In the genomic region with DNA sequence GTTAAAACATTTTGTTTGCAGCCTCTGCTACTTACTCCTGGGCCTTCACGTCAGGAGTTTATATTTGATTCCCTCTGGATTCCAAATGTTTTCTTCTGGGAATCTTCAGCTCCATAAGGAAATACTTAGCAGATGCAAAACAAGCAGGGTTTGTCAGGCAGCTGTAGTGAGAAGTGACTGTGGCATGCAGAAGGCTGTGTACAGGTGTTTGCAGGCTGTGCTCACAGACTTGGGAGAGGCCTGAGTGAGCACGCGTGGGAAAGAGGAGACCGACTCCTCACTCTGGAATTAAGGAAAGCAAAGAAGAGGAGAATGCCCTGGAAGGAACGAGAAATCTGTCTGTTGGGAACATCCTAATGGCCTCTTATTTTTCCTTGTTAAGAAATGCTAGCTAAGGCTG, we compare ENCODE assay signal across 8 cellular contexts.
DNase-seq lines count a peak whose midpoint lies in the region; ATAC-seq and TF ChIP-seq lines count a peak whose summit lies in the region.

No MANE protein-coding gene starts in this region.

- peaks cover 89% of the 10 kb centered on the region for H3K4me1 Mint-ChIP-seq in activated CD8-positive, alpha-beta T cell treated with anti-CD3 and anti-CD28 coated beads for 36 hours (ENCODE audit: low read depth)

- TF ChIP-seq CTCF in activated CD8-positive, alpha-beta T cell treated with anti-CD3 and anti-CD28 coated beads for 36 hours (IDR thresholded peaks at IDR 0.05), result no peak
- TF ChIP-seq CTCF in right atrium auricular region (IDR thresholded peaks at IDR 0.05), result no peak
- no peak for TF ChIP-seq CTCF in gastrocnemius medialis (IDR thresholded peaks at IDR 0.05 in 4 of 5, conservative IDR thresholded peaks at IDR 0.05 in 1 of 5)

- DNase-seq in EH (ENCODE audit: low read depth) (peak; percentile 55), right atrium auricular region (ENCODE audit: low spot score) (no peak), gastrocnemius medialis (no peak)
- DNase-seq in activated CD8-positive, alpha-beta T cell treated with anti-CD3 and anti-CD28 coated beads for 36 hours, result no peak
- no peak for DNase-seq in effector memory CD4-positive, alpha-beta T cell

- H3K9me3 Mint-ChIP-seq in activated CD8-positive, alpha-beta T cell treated with anti-CD3 and anti-CD28 coated beads for 36 hours, result no peaks in the 10 kb centered on the region

- H3K27me3 ChIP-seq in right atrium auricular region (no peaks in the 10 kb centered on the region), gastrocnemius medialis (no peaks in the 10 kb centered on the region)
- H3K27me3 ChIP-seq in effector memory CD4-positive, alpha-beta T cell (replicated peaks; ENCODE audit: control insufficient read depth, insufficient read depth, low read length, poor library complexity, severe bottlenecking), result no peaks in the 10 kb centered on the region

- no peak overlapping the region for H3K4me3 Mint-ChIP-seq in activated CD8-positive, alpha-beta T cell treated with anti-CD3 and anti-CD28 coated beads for 36 hours

- CTCF ChIA-PET in activated CD8-positive, alpha-beta T cell treated with anti-CD3 and anti-CD28 coated beads for 36 hours (lab: Charles Lee), result interaction anchor here (1.0 to 2.2 kb wide), 2 partner anchors 10 to 47 kb away, joined by 4 to 7 read pairs; no protein-coding TSS in a partner anchor

- intact Hi-C loops in activated CD8-positive, alpha-beta T cell treated with anti-CD3 and anti-CD28 coated beads for 36 hours (cut with micrococcal nuclease), result no loop called here
- intact Hi-C loops in gastrocnemius medialis (cut with DNase I; ENCODE audit: low total_unique reads), result no loop called here

- in situ Hi-C loops in gastrocnemius medialis (cut with MboI; ENCODE audit: low sequenced_read_pairs in 4 of 4), result loop anchor here in 2 of 4 donors (25.0 kb wide), 2 partner anchors 176 to 651 kb away; no protein-coding TSS in a partner anchor

- H3K4me1 ChIP-seq in right atrium auricular region, result peaks cover 0 to 93% of the 10 kb centered on the region in 2 donors
- H3K4me1 ChIP-seq in gastrocnemius medialis, result peaks cover 30 to 36% of the 10 kb centered on the region in 2 donors
- H3K4me1 ChIP-seq in effector memory CD4-positive, alpha-beta T cell (ENCODE audit: control insufficient read depth, insufficient read depth, low read length, poor library complexity, severe bottlenecking), result peaks cover 10% of the 10 kb centered on the region

- H3K27ac ChIP-seq in right atrium auricular region (peak overlapping the region; percentile 69 to 81), gastrocnemius medialis (peak overlapping the region; percentile 11 to 58 (median 54))
- no peak overlapping the region for H3K27ac ChIP-seq in effector memory CD4-positive, alpha-beta T cell (ENCODE audit: insufficient read depth, low read length, poor library complexity, severe bottlenecking)

- H3K4me3 ChIP-seq in right atrium auricular region (no peak overlapping the region), gastrocnemius medialis (no peak overlapping the region)
- H3K4me3 ChIP-seq in effector memory CD4-positive, alpha-beta T cell (ENCODE audit: insufficient read depth, low read depth, low read length, poor library complexity, severe bottlenecking), result no peak overlapping the region

- peaks cover 69% of the 10 kb centered on the region for H3K36me3 ChIP-seq in right atrium auricular region
- peaks cover 0 to 8% of the 10 kb centered on the region in 2 donors for H3K36me3 ChIP-seq in gastrocnemius medialis
- peaks cover 60% of the 10 kb centered on the region for H3K36me3 ChIP-seq in effector memory CD4-positive, alpha-beta T cell (ENCODE audit: control insufficient read depth, insufficient read depth, low read length)

- H3K36me3 Mint-ChIP-seq in activated CD8-positive, alpha-beta T cell treated with anti-CD3 and anti-CD28 coated beads for 36 hours (ENCODE audit: low read depth), result peaks cover 91% of the 10 kb centered on the region

- no peaks in the 10 kb centered on the region for H3K9me3 ChIP-seq in right atrium auricular region
- no peaks in the 10 kb centered on the region for H3K9me3 ChIP-seq in gastrocnemius medialis
- no peaks in the 10 kb centered on the region for H3K9me3 ChIP-seq in effector memory CD4-positive, alpha-beta T cell (ENCODE audit: control insufficient read depth, low read length)

- POLR2A ChIA-PET in activated CD8-positive, alpha-beta T cell treated with anti-CD3 and anti-CD28 coated beads for 36 hours (lab: Charles Lee), result interaction anchor here (0.6 to 1.3 kb wide), 5 partner anchors 19 to 1202 kb away, joined by 3 to 4 read pairs (median 3); a partner anchor contains a TSS

- peak overlapping the region; percentile 93 for H3K27ac Mint-ChIP-seq in activated CD8-positive, alpha-beta T cell treated with anti-CD3 and anti-CD28 coated beads for 36 hours

- TF ChIP-seq POLR2A in gastrocnemius medialis (IDR thresholded peaks at IDR 0.05), result no peak

- ATAC-seq in activated CD8-positive, alpha-beta T cell treated with anti-CD3 and anti-CD28 coated beads for 36 hours, result no peak
- ATAC-seq in gastrocnemius medialis (no peak), GM21529 (IDR thresholded peaks at IDR 0.05; ENCODE audit: unreplicated experiment) (no peak), HG03521 (IDR thresholded peaks at IDR 0.05; ENCODE audit: unreplicated experiment) (no peak), GM21576 (IDR thresholded peaks at IDR 0.05; ENCODE audit: unreplicated experiment) (no peak)

- H3K27me3 Mint-ChIP-seq in activated CD8-positive, alpha-beta T cell treated with anti-CD3 and anti-CD28 coated beads for 36 hours, result no peaks in the 10 kb centered on the region
